ENCODE assay signal across 8 cellular contexts in genomic region chr5:41842777-41843176, GRCh38. TPM values are rescaled to one million over a fixed set of nuclear protein-coding genes. Genes with fewer than 3 reads are reported as not detected.
DNase-seq lines count a peak whose midpoint lies in the region; ATAC-seq, FAIRE-seq and TF ChIP-seq lines count a peak whose summit lies in the region.

No MANE protein-coding gene starts in this region.

- TF ChIP-seq CTCF in GM20000 (IDR thresholded peaks at IDR 0.05; ENCODE audit: extremely low read depth, missing control alignments): no peak

- peak; percentile 84 for FAIRE-seq in GM12892 (lab: Jason Lieb, UNC)

- TF ChIP-seq POLR2A in GM12892 (IDR thresholded peaks at IDR 0.05; ENCODE audit: low read depth, low read length): no peak

- ATAC-seq in GM19372 (IDR thresholded peaks at IDR 0.05; ENCODE audit: low read depth, unreplicated experiment) (peak; percentile 82), HG02763 (IDR thresholded peaks at IDR 0.05; ENCODE audit: unreplicated experiment) (peak; percentile 85), HG03442 (IDR thresholded peaks at IDR 0.05; ENCODE audit: unreplicated experiment) (peak; percentile 89)

- no peak for DNase-seq in GM12892 (ENCODE audit: insufficient read length)
- DNase-seq in effector CD4-positive, alpha-beta T cell: no peak
- no peak for DNase-seq in epidermal melanocyte (ENCODE audit: insufficient read length, low spot score)
- no peak for DNase-seq in inferior parietal cortex (ENCODE audit: extremely low spot score)
- no peak for DNase-seq in GM20000 (ENCODE audit: low spot score)

RNA-seq across cellular contexts. Expression of gene OXCT1, which starts 27.4 kb away (rescaled TPM):
- polyA plus RNA-seq in GM12892 (2012; ENCODE audit: missing spikeins): 48.8 TPM
